10 cellular contexts compared by ENCODE assay signal in genomic region chr3:119660474-119661150, GRCh38. TPM values are rescaled to one million over a fixed set of nuclear protein-coding genes. Genes with fewer than 3 reads are reported as not detected.
DNase-seq lines count a peak whose midpoint lies in the region; ATAC-seq and TF ChIP-seq lines count a peak whose summit lies in the region.
"Had no signal": no experiment of that assay in that cellular context is flagged by ENCODE, and none has a peak within 500 bp of the region (broad histone marks: within the 10 kb centered on the region; RNA-seq: fewer than 3 reads in every experiment).

TSS of gene POPDC2 (minus strand) at chr3:119660589. CDS start at chr3:119660423, 166 bp downstream.

- ATAC-seq in T-helper 17 cell (no peak), Right ventricle myocardium inferior (peak; percentile 86)
- ATAC-seq: activated T-cell treated with anti-CD3 and anti-CD28 coated beads, Interleukin-2, amount 50 U/mL, for 4 hours had no signal

- DNase-seq in T-helper 17 cell, result no peak
- no peak for DNase-seq in Right ventricle myocardium inferior (ENCODE audit: missing footprints)
- DNase-seq in nephron progenitor cell, result no peak
- DNase-seq in ureter (ENCODE audit: low spot score), result no peak
- DNase-seq in head of caudate nucleus, result no peak
- no peak for DNase-seq in DMS114 treated with DMSO at 0.1 percent for 48 hours (lab: John Stamatoyannopoulos, UW; ENCODE audit: unreplicated experiment)
- no peak for DNase-seq in HEK293T (ENCODE audit: extremely low spot score)
- DNase-seq in DMS153 treated with DMSO at 0.1 percent for 48 hours (lab: John Stamatoyannopoulos, UW; ENCODE audit: unreplicated experiment), result no peak
- DNase-seq: activated T-cell treated with anti-CD3 and anti-CD28 coated beads, Interleukin-2, amount 50 U/mL, for 4 hours; Caco-2 had no signal

- POLR2A ChIA-PET in HEK293T (lab: Yijun Ruan, JAX), result no interaction called here

- H3K36me3 Mint-ChIP-seq in T-helper 17 cell (ENCODE audit: low read depth) (peaks cover 3% of the 10 kb centered on the region), nephron progenitor cell (ENCODE audit: low read depth) (no peaks in the 10 kb centered on the region)

- no peaks in the 10 kb centered on the region for H3K27me3 Mint-ChIP-seq in T-helper 17 cell
- H3K27me3 Mint-ChIP-seq in nephron progenitor cell (ENCODE audit: low read depth, poor library complexity), result no peaks in the 10 kb centered on the region

- intact Hi-C loops in Right ventricle myocardium inferior (cut with DNase I) (loop anchor here (2.0 kb wide), 1 partner anchor 16 kb away; the partner anchor contains the start of gene COX17), head of caudate nucleus (cut with DNase I) (no loop called here)

- H3K4me1 Mint-ChIP-seq in T-helper 17 cell, result peaks cover 3% of the 10 kb centered on the region
- peaks cover 15% of the 10 kb centered on the region for H3K4me1 Mint-ChIP-seq in nephron progenitor cell

- no peaks in the 10 kb centered on the region for H3K9me3 ChIP-seq in T-helper 17 cell (ENCODE audit: control insufficient read depth, low read length, poor library complexity, severe bottlenecking)
- H3K9me3 ChIP-seq: Caco-2 had no signal

- H3K4me3 Mint-ChIP-seq in T-helper 17 cell, result no peak within 1 kb of the TSS
- no peak within 1 kb of the TSS for H3K4me3 Mint-ChIP-seq in nephron progenitor cell
- H3K4me3 Mint-ChIP-seq: activated T-cell treated with anti-CD3 and anti-CD28 coated beads, Interleukin-2, amount 50 U/mL, for 4 hours had no signal

- peak within 1 kb of the TSS; percentile 68 for H3K27ac Mint-ChIP-seq in T-helper 17 cell
- H3K27ac Mint-ChIP-seq in nephron progenitor cell, result peak within 1 kb of the TSS; percentile 29

- H3K9me3 Mint-ChIP-seq in nephron progenitor cell, result no peaks in the 10 kb centered on the region
- H3K9me3 Mint-ChIP-seq: activated T-cell treated with anti-CD3 and anti-CD28 coated beads, Interleukin-2, amount 50 U/mL, for 4 hours had no signal

- CTCF ChIA-PET in HEK293T (lab: Yijun Ruan, JAX), result no interaction called here

- TF ChIP-seq CTCF in nephron progenitor cell (IDR thresholded peaks at IDR 0.05), result no peak

TF ChIP-seq in HEK293T, 16 proteins besides CTCF, POLR2A, EP300 and RAD21:
- TF ChIP-seq FOXM1 (IDR thresholded peaks at IDR 0.05; ENCODE audit: borderline replicate concordance) (no peak), L3MBTL2 (conservative IDR thresholded peaks at IDR 0.05) (no peak), PKNOX1 (IDR thresholded peaks at IDR 0.05) (no peak), CTBP1 (IDR thresholded peaks at IDR 0.05; ENCODE audit: borderline replicate concordance) (no peak), ARNT (IDR thresholded peaks at IDR 0.05) (no peak), SUZ12 (IDR thresholded peaks at IDR 0.05) (no peak), HDGF (IDR thresholded peaks at IDR 0.05; ENCODE audit: borderline replicate concordance) (no peak), LEF1 (IDR thresholded peaks at IDR 0.05; ENCODE audit: borderline replicate concordance) (no peak), FOXK2 (IDR thresholded peaks at IDR 0.05) (no peak), FOXA1 (IDR thresholded peaks at IDR 0.05) (no peak), TARDBP (IDR thresholded peaks at IDR 0.05) (no peak), ZNF384 (IDR thresholded peaks at IDR 0.05) (no peak), NFRKB (IDR thresholded peaks at IDR 0.05) (no peak)

RNA-seq across cellular contexts. Expression of gene POPDC2, which starts in this region (rescaled TPM):
- total RNA-seq in T-helper 17 cell, result 1 to 10 TPM; 4.2 to 4.3 TPM
- 605 TPM for total RNA-seq in Right ventricle myocardium inferior
- 13.9 TPM for total RNA-seq in ureter

Comparison
In these comparisons a context has a peak if more than half of its experiments do, and no peak if none do; other contexts are left out.
1. RNA of gene POPDC2 (total RNA-seq): 605 TPM in Right ventricle myocardium inferior (single experiment); 13.9 TPM in ureter (single experiment) and 4.2 to 4.3 TPM in T-helper 17 cell; every median in the first group is over 10 times any median in the second.